8 cellular contexts compared by ENCODE assay signal in genomic region chr1:113072757-113073456, GRCh38. TPM values are rescaled to one million over a fixed set of nuclear protein-coding genes. Genes with fewer than 3 reads are reported as not detected.
DNase-seq lines count a peak whose midpoint lies in the region; ATAC-seq and TF ChIP-seq lines count a peak whose summit lies in the region.

LRIG2 (plus strand) TSS chr1:113073198; CDS start chr1:113073407, 209 bp downstream.

- H3K4me1 Mint-ChIP-seq in activated naive CD4-positive, alpha-beta T cell treated with anti-CD3 and anti-CD28 coated beads for 36 hours (ENCODE audit: low read depth) = peaks cover 27% of the 10 kb centered on the region

- H3K27me3 ChIP-seq in GM06990 (replicated peaks; ENCODE audit: control insufficient read depth, insufficient read depth, low read length) = no peaks in the 10 kb centered on the region
- H3K27me3 ChIP-seq in gastroesophageal sphincter = no peaks in the 10 kb centered on the region
- H3K27me3 ChIP-seq in neutrophil = no peaks in the 10 kb centered on the region

- peaks cover 4 to 49% (median 11%) of the 10 kb centered on the region in 3 donors for H3K4me1 ChIP-seq in gastroesophageal sphincter
- peaks cover 22 to 23% of the 10 kb centered on the region in 2 experiments for H3K4me1 ChIP-seq in neutrophil (ENCODE audit: control insufficient read depth in 1 of 2, insufficient read depth in 1 of 2, low read depth in 1 of 2, low read length in 1 of 2)

- CTCF ChIA-PET in activated naive CD4-positive, alpha-beta T cell treated with anti-CD3 and anti-CD28 coated beads for 36 hours (lab: Charles Lee) = interaction anchor here (0.5 to 2.8 kb wide), 62 partner anchors 9 to 1831 kb away, joined by 3 to 44 read pairs (median 4); partner anchors contain the start of genes PPM1J and SLC16A1

- WGBS in gastroesophageal sphincter (ENCODE audit: low coverage in 1 of 2), 2 donors = 0% methylated on average over 6 of the region's 48 CpGs; no CpG with 5 or more reads in 1 of the 2 donors

- H3K36me3 Mint-ChIP-seq in activated naive CD4-positive, alpha-beta T cell treated with anti-CD3 and anti-CD28 coated beads for 36 hours (ENCODE audit: low read depth) = peaks cover 5% of the 10 kb centered on the region

- DNase-seq in GM06990 (ENCODE audit: extremely low read depth, insufficient read length) (peak; percentile 97), HFF-Myc (ENCODE audit: extremely low read depth, low read depth) (peak; percentile 90), MV-4-11 (lab: John Stamatoyannopoulos, UW) (peak; percentile 98), SK-MEL-5 (ENCODE audit: low read depth, low spot score) (peak; percentile 97), substantia nigra (lab: John Stamatoyannopoulos, UW) (peak; percentile 73 to 99 (median 95))
- peak; percentile 99 for DNase-seq in activated naive CD4-positive, alpha-beta T cell treated with anti-CD3 and anti-CD28 coated beads for 36 hours

- TF ChIP-seq EP300 in gastroesophageal sphincter (IDR thresholded peaks at IDR 0.05) = no peak

- TF ChIP-seq POLR2A in gastroesophageal sphincter (IDR thresholded peaks at IDR 0.05) = peak; percentile 71 to 88

- in situ Hi-C loops in SK-MEL-5 (cut with HindIII; ENCODE audit: low pct_unique_long_range_greater_than_20kb, low sequenced_read_pairs) = no loop called here

- H3K27ac ChIP-seq in gastroesophageal sphincter (peak within 1 kb of the TSS; percentile 77 to 98 (median 95)), neutrophil (peak within 1 kb of the TSS; percentile 77), substantia nigra (ENCODE audit: low read depth, low read length, poor library complexity, severe bottlenecking) (peak within 1 kb of the TSS; percentile 90)

- H3K27ac Mint-ChIP-seq in activated naive CD4-positive, alpha-beta T cell treated with anti-CD3 and anti-CD28 coated beads for 36 hours = peak within 1 kb of the TSS; percentile 91

- intact Hi-C loops in activated naive CD4-positive, alpha-beta T cell treated with anti-CD3 and anti-CD28 coated beads for 36 hours (cut with micrococcal nuclease) = loop anchor here (2.0 to 5.0 kb wide), 16 partner anchors 26 to 858 kb away; partner anchors contain the start of genes AP4B1, CAPZA1, DCLRE1B and MAGI3

- H3K27me3 Mint-ChIP-seq in activated naive CD4-positive, alpha-beta T cell treated with anti-CD3 and anti-CD28 coated beads for 36 hours (ENCODE audit: low read depth) = no peaks in the 10 kb centered on the region

- no peaks in the 10 kb centered on the region for H3K9me3 Mint-ChIP-seq in activated naive CD4-positive, alpha-beta T cell treated with anti-CD3 and anti-CD28 coated beads for 36 hours

- H3K4me3 ChIP-seq in GM06990 (replicated peaks; ENCODE audit: low read depth, low read length) (peak within 1 kb of the TSS; percentile 72), HFF-Myc (replicated peaks; ENCODE audit: low read depth, low read length) (peak within 1 kb of the TSS; percentile 97), gastroesophageal sphincter (peak within 1 kb of the TSS; percentile 82 to 90), neutrophil (ENCODE audit: low read depth in 1 of 2, low read length in 1 of 2) (peak within 1 kb of the TSS; percentile 92 to 99)

- peak within 1 kb of the TSS; percentile 94 for H3K4me3 Mint-ChIP-seq in activated naive CD4-positive, alpha-beta T cell treated with anti-CD3 and anti-CD28 coated beads for 36 hours

- H3K9me3 ChIP-seq in gastroesophageal sphincter (no peaks in the 10 kb centered on the region), neutrophil (no peaks in the 10 kb centered on the region)

- TF ChIP-seq CTCF in GM06990 (IDR thresholded peaks at IDR 0.05; ENCODE audit: insufficient read depth, low read length, poor library complexity, severe bottlenecking) (peak; percentile 85), HFF-Myc (IDR thresholded peaks at IDR 0.05; ENCODE audit: low read depth, low read length, missing control alignments) (peak; percentile 81), gastroesophageal sphincter (IDR thresholded peaks at IDR 0.05) (peak; percentile 74 to 90 (median 82)), neutrophil (IDR thresholded peaks at IDR 0.05) (peak; percentile 98)

- H3K36me3 ChIP-seq in GM06990 (ENCODE audit: control insufficient read depth, insufficient read depth, low read length) = no peaks in the 10 kb centered on the region; the same call in 1 of the 2 replicates
- peaks cover 0 to under 1% of the 10 kb centered on the region in 2 donors for H3K36me3 ChIP-seq in gastroesophageal sphincter
- H3K36me3 ChIP-seq in neutrophil = no peaks in the 10 kb centered on the region

- ATAC-seq in gastroesophageal sphincter = peak; percentile 100

RNA-seq across cellular contexts. Expression of gene LRIG2, which starts in this region (rescaled TPM):
- 5.9 and 8.7 TPM in 2 replicates for total RNA-seq in SK-MEL-5 (2014; rRNA removed; shearing (Covaris generic))
- 2.3 and 2.7 TPM in 2 replicates for polyA plus RNA-seq in SK-MEL-5 (2015; cell fraction: cytosol; rRNA removed)
- polyA plus RNA-seq in SK-MEL-5 (2015; cell fraction: nucleus; rRNA removed) = 19.6 and 22.5 TPM in 2 replicates
- total RNA-seq in activated naive CD4-positive, alpha-beta T cell treated with anti-CD3 and anti-CD28 coated beads for 36 hours = 1 to 10 TPM; 7.7 to 9.1 TPM
- total RNA-seq in gastroesophageal sphincter = 10 to 100 TPM in 2 of 4 donors, 1 to 10 TPM in 2; 8.6 to 13.6 (median 10.7) TPM

Comparison
In these comparisons a context has a peak if more than half of its experiments do, and no peak if none do; other contexts are left out.
1. Peak in every context shown above with its lines: DNase-seq, ATAC-seq, H3K4me3 ChIP-seq and H3K27ac ChIP-seq.